14 cellular contexts compared by ENCODE assay signal in genomic region chr19:12997967-12998940, GRCh38. TPM values are rescaled to one million over a fixed set of nuclear protein-coding genes. Genes with fewer than 3 reads are reported as not detected.
DNase-seq lines count a peak whose midpoint lies in the region; FAIRE-seq and TF ChIP-seq lines count a peak whose summit lies in the region.
"Had no signal": no experiment of that assay in that cellular context is flagged by ENCODE, and none has a peak within 500 bp of the region (broad histone marks: within the 10 kb centered on the region; RNA-seq: fewer than 3 reads in every experiment).

No MANE protein-coding gene starts in this region.

- H3K4me1 ChIP-seq in prostate gland (replicated peaks): peaks cover 33% of the 10 kb centered on the region
- H3K4me1 ChIP-seq in effector memory CD4-positive, alpha-beta T cell (ENCODE audit: control insufficient read depth, insufficient read depth, low read length, poor library complexity, severe bottlenecking): peaks cover 10% of the 10 kb centered on the region

- H3K27me3 ChIP-seq in MG63: no peaks in the 10 kb centered on the region
- H3K27me3 ChIP-seq in prostate gland (replicated peaks; ENCODE audit: insufficient read depth): no peaks in the 10 kb centered on the region
- no peaks in the 10 kb centered on the region for H3K27me3 ChIP-seq in effector memory CD4-positive, alpha-beta T cell (replicated peaks; ENCODE audit: control insufficient read depth, insufficient read depth, low read length, poor library complexity, severe bottlenecking)
- H3K27me3 ChIP-seq: pancreas had no signal

- H3K36me3 ChIP-seq in MG63 (peaks cover 66% of the 10 kb centered on the region), prostate gland (no peaks in the 10 kb centered on the region)
- no peaks in the 10 kb centered on the region for H3K36me3 ChIP-seq in effector memory CD4-positive, alpha-beta T cell (ENCODE audit: control insufficient read depth, insufficient read depth, low read length)
- H3K36me3 ChIP-seq: pancreas had no signal

- 26% methylated on average over 32 of the region's 32 CpGs for WGBS in prostate gland

- H3K9me3 ChIP-seq in MG63: no peaks in the 10 kb centered on the region
- H3K9me3 ChIP-seq in prostate gland: no peaks in the 10 kb centered on the region
- H3K9me3 ChIP-seq in effector memory CD4-positive, alpha-beta T cell (ENCODE audit: control insufficient read depth, low read length): no peaks in the 10 kb centered on the region
- H3K9me3 ChIP-seq: pancreas had no signal

- DNase-seq in AG10803 (ENCODE audit: low read depth) (no peak), MG63 (no peak), fibroblast of gingiva (ENCODE audit: low read depth) (peak; percentile 29), prostate gland (ENCODE audit: low spot score) (no peak), RCC 7860 (ENCODE audit: low spot score) (no peak), NCI-H1436 (lab: John Stamatoyannopoulos, UW) (no peak), COLO668 (lab: John Stamatoyannopoulos, UW; ENCODE audit: unreplicated experiment) (no peak)
- DNase-seq in effector memory CD4-positive, alpha-beta T cell: no peak
- DNase-seq: cortex of kidney, DMS53, NCI-H446 treated with DMSO at 0.1 percent for 48 hours, pancreas had no signal

- intact Hi-C loops in prostate gland (cut with DNase I): loop anchor here (2.0 kb wide), 2 partner anchors 21 to 63 kb away; no protein-coding TSS in a partner anchor

- H3K27ac ChIP-seq in prostate gland: peak overlapping the region; percentile 96 to 97
- H3K27ac ChIP-seq in effector memory CD4-positive, alpha-beta T cell (ENCODE audit: insufficient read depth, low read length, poor library complexity, severe bottlenecking): no peak overlapping the region
- H3K27ac ChIP-seq: pancreas had no signal

- FAIRE-seq in RCC 7860 (lab: Jason Lieb, UNC): no peak
- FAIRE-seq: pancreas had no signal

- H3K4me3 ChIP-seq in AG10803 (ENCODE audit: low read length): peak overlapping the region; percentile 88
- peak overlapping the region; percentile 95 for H3K4me3 ChIP-seq in MG63
- peak overlapping the region; percentile 78 to 87 for H3K4me3 ChIP-seq in prostate gland
- no peak overlapping the region for H3K4me3 ChIP-seq in effector memory CD4-positive, alpha-beta T cell (ENCODE audit: insufficient read depth, low read depth, low read length, poor library complexity, severe bottlenecking)

- TF ChIP-seq CTCF in AG10803 (conservative IDR thresholded peaks at IDR 0.05; ENCODE audit: low read length) (no peak), prostate gland (IDR thresholded peaks at IDR 0.05) (peak in 1 of 4 experiments; percentile 20)

- no peak for TF ChIP-seq POLR2A in prostate gland (IDR thresholded peaks at IDR 0.05)

RNA-seq across cellular contexts. Expression of gene NFIX, which starts 3.0 kb away (rescaled TPM):
- 53.9 and 78.0 TPM in 2 replicates for total RNA-seq in MG63 (2014; rRNA removed; shearing (Covaris generic); ENCODE audit: low replicate concordance)
- 100 to 1,000 TPM; 185 to 286 TPM for total RNA-seq in prostate gland

RNA-seq across cellular contexts. Expression of gene DAND5, which starts 28.9 kb away (rescaled TPM):
- 0.33 and 1.2 TPM in 2 replicates for total RNA-seq in MG63 (2014; rRNA removed; shearing (Covaris generic); ENCODE audit: low replicate concordance)
- 1 to 10 TPM in 1 of 2 donors, not detected in 1; 1.8 TPM for total RNA-seq in prostate gland
- total RNA-seq: LHCN-M2; T-helper 2 cell treated with Interferon-gamma antibody and Interleukin-4, amounts not matched to agents 100 ng/mL and 5 ng/mL, for 36 hours had no signal

RNA-seq across cellular contexts. Expression of gene GADD45GIP1, which starts 41.2 kb away (rescaled TPM):
- total RNA-seq in MG63 (2014; rRNA removed; shearing (Covaris generic); ENCODE audit: low replicate concordance): 225 and 240 TPM in 2 replicates
- total RNA-seq in prostate gland: 10 to 100 TPM; 29.9 to 58.7 TPM

RNA-seq across cellular contexts. Expression of gene RAD23A, which starts 52.6 kb away (rescaled TPM):
- 211 and 354 TPM in 2 replicates for total RNA-seq in MG63 (2014; rRNA removed; shearing (Covaris generic); ENCODE audit: low replicate concordance)
- total RNA-seq in prostate gland: 100 to 1,000 TPM; 113 to 145 TPM

RNA-seq across cellular contexts. Expression of gene CALR, which starts 59.8 kb away (rescaled TPM):
- 1,902 and 1,921 TPM in 2 replicates for total RNA-seq in MG63 (2014; rRNA removed; shearing (Covaris generic); ENCODE audit: low replicate concordance)
- total RNA-seq in prostate gland: 100 to 1,000 TPM; 532 to 980 TPM
